21 cellular contexts compared by ENCODE assay signal in genomic region chr19:4841366-4841704, GRCh38. TPM values are rescaled to one million over a fixed set of nuclear protein-coding genes. Genes with fewer than 3 reads are reported as not detected.
DNase-seq lines count a peak whose midpoint lies in the region; ATAC-seq and TF ChIP-seq lines count a peak whose summit lies in the region.
"Had no signal": no experiment of that assay in that cellular context is flagged by ENCODE, and none has a peak within 500 bp of the region (broad histone marks: within the 10 kb centered on the region; RNA-seq: fewer than 3 reads in every experiment).

No MANE protein-coding gene starts in this region.

- no peak overlapping the region for H3K4me2 ChIP-seq in neural progenitor cell
- H3K4me2 ChIP-seq: smooth muscle cell had no signal

- no peak overlapping the region for H3K4me3 Mint-ChIP-seq in stimulated activated naive CD8-positive, alpha-beta T cell treated with anti-CD3 and anti-CD28 coated beads, Interleukin-15, Interleukin-2, amounts not matched to agents 100 ng/mL and 50 ng/mL, for 24 hours
- H3K4me3 Mint-ChIP-seq in central memory CD8-positive, alpha-beta T cell: no peak overlapping the region
- H3K4me3 Mint-ChIP-seq in type B pancreatic cell (no peak overlapping the region), neural progenitor cell (no peak overlapping the region)
- H3K4me3 Mint-ChIP-seq: nephron progenitor cell had no signal

- H3K27me3 ChIP-seq in neural progenitor cell: no peaks in the 10 kb centered on the region
- H3K27me3 ChIP-seq: foreskin keratinocyte, testis had no signal

- no peaks in the 10 kb centered on the region for H3F3A ChIP-seq in neural progenitor cell (ENCODE audit: low read depth)

- 0 out of 2 replicates have a peak overlapping the region, but pooled peaks have one; percentile 25 for H3K27ac ChIP-seq in RWPE1
- H3K27ac ChIP-seq in neural progenitor cell: no peak overlapping the region
- H3K27ac ChIP-seq: foreskin keratinocyte, testis had no signal

- no peaks in the 10 kb centered on the region for H3K36me3 ChIP-seq in neural progenitor cell

- H3K4me1 ChIP-seq in neural progenitor cell: no peaks in the 10 kb centered on the region
- H3K4me1 ChIP-seq: foreskin keratinocyte, testis had no signal

- H3K36me3 Mint-ChIP-seq in stimulated activated naive CD8-positive, alpha-beta T cell treated with anti-CD3 and anti-CD28 coated beads, Interleukin-15, Interleukin-2, amounts not matched to agents 100 ng/mL and 50 ng/mL, for 24 hours (ENCODE audit: low read depth): peaks cover 14% of the 10 kb centered on the region
- H3K36me3 Mint-ChIP-seq in central memory CD8-positive, alpha-beta T cell (ENCODE audit: insufficient read depth): peaks cover 18% of the 10 kb centered on the region
- H3K36me3 Mint-ChIP-seq in type B pancreatic cell (peaks cover 18% of the 10 kb centered on the region), neural progenitor cell (peaks cover 27% of the 10 kb centered on the region)

- peaks cover 19% of the 10 kb centered on the region for H3K4me1 Mint-ChIP-seq in stimulated activated naive CD8-positive, alpha-beta T cell treated with anti-CD3 and anti-CD28 coated beads, Interleukin-15, Interleukin-2, amounts not matched to agents 100 ng/mL and 50 ng/mL, for 24 hours (ENCODE audit: low read depth)
- H3K4me1 Mint-ChIP-seq in central memory CD8-positive, alpha-beta T cell: peaks cover 12% of the 10 kb centered on the region
- H3K4me1 Mint-ChIP-seq in type B pancreatic cell (ENCODE audit: unreplicated experiment) (no peaks in the 10 kb centered on the region), neural progenitor cell (no peaks in the 10 kb centered on the region)

- ATAC-seq in stimulated activated naive CD8-positive, alpha-beta T cell treated with anti-CD3 and anti-CD28 coated beads, Interleukin-15, Interleukin-2, amounts not matched to agents 100 U/mL and 50 U/mL, for 24 hours: no peak
- no peak for ATAC-seq in central memory CD8-positive, alpha-beta T cell (replicated peaks; ENCODE audit: extremely low read depth, poor library complexity, severe bottlenecking)
- ATAC-seq: foreskin keratinocyte had no signal

- peak overlapping the region; percentile 38 for H3K27ac Mint-ChIP-seq in stimulated activated naive CD8-positive, alpha-beta T cell treated with anti-CD3 and anti-CD28 coated beads, Interleukin-15, Interleukin-2, amounts not matched to agents 100 ng/mL and 50 ng/mL, for 24 hours
- peak overlapping the region; percentile 75 for H3K27ac Mint-ChIP-seq in central memory CD8-positive, alpha-beta T cell (ENCODE audit: low read depth)
- H3K27ac Mint-ChIP-seq in type B pancreatic cell (peak overlapping the region; percentile 96), neural progenitor cell (no peak overlapping the region)
- H3K27ac Mint-ChIP-seq: nephron progenitor cell had no signal

- no peaks in the 10 kb centered on the region for H3K9me3 Mint-ChIP-seq in stimulated activated naive CD8-positive, alpha-beta T cell treated with anti-CD3 and anti-CD28 coated beads, Interleukin-15, Interleukin-2, amounts not matched to agents 100 ng/mL and 50 ng/mL, for 24 hours
- H3K9me3 Mint-ChIP-seq in central memory CD8-positive, alpha-beta T cell: no peaks in the 10 kb centered on the region
- H3K9me3 Mint-ChIP-seq in type B pancreatic cell: no peaks in the 10 kb centered on the region
- H3K9me3 Mint-ChIP-seq in neural progenitor cell: no peaks in the 10 kb centered on the region
- H3K9me3 Mint-ChIP-seq: nephron progenitor cell had no signal

- CTCF ChIA-PET in RWPE1 (lab: Yijun Ruan, JAX): no interaction called here

- H3K4me3 ChIP-seq in neural progenitor cell: no peak overlapping the region
- H3K4me3 ChIP-seq: smooth muscle cell, testis had no signal

- H2AFZ ChIP-seq in neural progenitor cell (replicated peaks): no peak overlapping the region

- H4K20me1 ChIP-seq in neural progenitor cell (ENCODE audit: low read depth): no peaks in the 10 kb centered on the region

- no peak overlapping the region for H3K9ac ChIP-seq in neural progenitor cell

- intact Hi-C loops in head of caudate nucleus (cut with DNase I): no loop called here

- TF ChIP-seq CTCF in RWPE1 (conservative IDR thresholded peaks at IDR 0.05; ENCODE audit: low read depth) (no peak), type B pancreatic cell (conservative IDR thresholded peaks at IDR 0.05) (no peak), neural progenitor cell (IDR thresholded peaks at IDR 0.05) (no peak)

- H3K27me3 Mint-ChIP-seq in stimulated activated naive CD8-positive, alpha-beta T cell treated with anti-CD3 and anti-CD28 coated beads, Interleukin-15, Interleukin-2, amounts not matched to agents 100 ng/mL and 50 ng/mL, for 24 hours: no peaks in the 10 kb centered on the region
- no peaks in the 10 kb centered on the region for H3K27me3 Mint-ChIP-seq in central memory CD8-positive, alpha-beta T cell
- H3K27me3 Mint-ChIP-seq in type B pancreatic cell: no peaks in the 10 kb centered on the region
- peaks cover 7% of the 10 kb centered on the region for H3K27me3 Mint-ChIP-seq in neural progenitor cell (ENCODE audit: insufficient read depth, low read depth)

- POLR2A ChIA-PET in RWPE1 (lab: Yijun Ruan, JAX; ENCODE audit: low non-redundant PET): no interaction called here

- no peaks in the 10 kb centered on the region for H3K9me3 ChIP-seq in neural progenitor cell (ENCODE audit: low read depth)
- H3K9me3 ChIP-seq: testis had no signal

- no peaks in the 10 kb centered on the region for H3K79me2 ChIP-seq in neural progenitor cell (ENCODE audit: low read depth)

- no peak for DNase-seq in stimulated activated naive CD8-positive, alpha-beta T cell treated with anti-CD3 and anti-CD28 coated beads, Interleukin-15, Interleukin-2, amounts not matched to agents 100 U/mL and 50 U/mL, for 24 hours
- no peak for DNase-seq in RWPE1 (ENCODE audit: low spot score)
- no peak for DNase-seq in central memory CD8-positive, alpha-beta T cell (ENCODE audit: low spot score in 2 of 2)
- DNase-seq in type B pancreatic cell (ENCODE audit: extremely low spot score, unreplicated experiment): no peak
- no peak for DNase-seq in neural progenitor cell (ENCODE audit: low spot score)
- DNase-seq in head of caudate nucleus: no peak
- no peak for DNase-seq in mucosa of gallbladder (ENCODE audit: low spot score)
- DNase-seq: activated CD4-positive, alpha-beta T cell treated with anti-CD3 and anti-CD28 coated beads, Interleukin-2, amount 50 U/mL, for 1 hour; activated gamma-delta T cell; DMS 273 treated with DMSO at 0.1 percent for 48 hours; foreskin keratinocyte; mesendoderm; NCI-H1417 treated with DMSO at 0.1 percent for 48 hours; NCI-H526; nephron progenitor cell; OCI-M1; SHP77 treated with DMSO at 0.1 percent for 48 hours; stimulated activated CD4-positive, alpha-beta T cell treated with anti-CD3 and anti-CD28 coated beads, Interleukin-4, amount 100 ng/mL, for 4 hours; testis had no signal

RNA-seq across cellular contexts. Expression of gene TICAM1, which starts 9.8 kb away (rescaled TPM):
- total RNA-seq in type B pancreatic cell (ENCODE audit: low replicate concordance) (8.3 and 20.5 TPM in 2 replicates), neural progenitor cell (ENCODE audit: low replicate concordance) (0.37 TPM in 1 of 2 replicates, not detected in the other), mucosa of gallbladder (26.8 TPM)

RNA-seq across cellular contexts. Expression of gene PLIN3, which starts 26.1 kb away (rescaled TPM):
- total RNA-seq in type B pancreatic cell (ENCODE audit: low replicate concordance) (53.9 and 77.4 TPM in 2 replicates), neural progenitor cell (ENCODE audit: low replicate concordance) (49.7 and 108 TPM in 2 replicates), mucosa of gallbladder (60.2 TPM)

RNA-seq across cellular contexts. Expression of gene FEM1A, which starts 49.8 kb away (rescaled TPM):
- total RNA-seq in type B pancreatic cell (ENCODE audit: low replicate concordance) (13.3 and 13.7 TPM in 2 replicates), neural progenitor cell (ENCODE audit: low replicate concordance) (6.9 and 13.9 TPM in 2 replicates), mucosa of gallbladder (10.0 TPM)
